Comparison of ENCODE assay signal across 26 cellular contexts in the genomic region with DNA sequence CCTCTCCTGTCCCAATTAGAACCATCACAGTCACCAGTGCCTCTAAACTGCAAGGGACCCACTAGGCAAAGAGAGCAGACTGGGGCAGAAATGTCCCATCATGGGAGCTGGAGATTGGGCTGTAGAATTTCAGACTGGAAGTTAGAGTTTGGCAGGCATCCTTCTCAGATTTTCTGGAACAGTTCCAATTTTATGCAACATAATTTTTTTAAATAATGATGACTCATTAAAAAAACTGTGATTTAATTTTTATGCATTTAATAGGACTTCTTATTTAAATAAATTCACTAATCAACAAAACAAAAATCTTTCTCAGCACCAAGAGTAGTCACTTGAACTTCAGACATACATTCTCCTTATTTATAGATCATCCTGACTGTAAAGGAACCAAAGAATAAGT.
DNase-seq lines count a peak whose midpoint lies in the region; ATAC-seq, FAIRE-seq and TF ChIP-seq lines count a peak whose summit lies in the region.
"Had no signal": no experiment of that assay in that cellular context is flagged by ENCODE, and none has a peak within 500 bp of the region (broad histone marks: within the 10 kb centered on the region; RNA-seq: fewer than 3 reads in every experiment).

No MANE protein-coding gene starts in this region.

- H3K4me3 ChIP-seq in GM23248 (no peak overlapping the region), K562 (no peak overlapping the region), endodermal cell (ENCODE audit: low read length) (peak overlapping the region; percentile 56), osteoblast (ENCODE audit: insufficient read depth, low read length) (no peak overlapping the region), Peyer's patch (no peak overlapping the region)
- H3K4me3 ChIP-seq: BLaER1 treated with 17β-estradiol and CSF1 and Interleukin-3, amounts not matched to agents 10 nM and 100 nM; SJSA1 had no signal

- intact Hi-C loops in K562 (cut with micrococcal nuclease) = no loop called here

- H3K27me3 ChIP-seq in GM23248 (replicated peaks; ENCODE audit: insufficient read depth) = no peaks in the 10 kb centered on the region
- H3K27me3 ChIP-seq in K562 (ENCODE audit: control insufficient read depth in 2 of 2, insufficient read depth in 2 of 2, low read length in 2 of 2) = no peaks in the 10 kb centered on the region
- no peaks in the 10 kb centered on the region for H3K27me3 ChIP-seq in endodermal cell (ENCODE audit: control insufficient read depth, insufficient read depth, low read length, poor library complexity, severe bottlenecking)
- H3K27me3 ChIP-seq in osteoblast (ENCODE audit: insufficient read depth, low read length) = no peaks in the 10 kb centered on the region
- no peaks in the 10 kb centered on the region for H3K27me3 ChIP-seq in Peyer's patch
- H3K27me3 ChIP-seq: BLaER1 treated with 17β-estradiol and CSF1 and Interleukin-3, amounts not matched to agents 10 nM and 100 nM; SJSA1 had no signal

- H3K9me3 ChIP-seq in GM23248 (ENCODE audit: low read depth) = no peaks in the 10 kb centered on the region
- no peaks in the 10 kb centered on the region; the same call in 1 of the 2 replicates for H3K9me3 ChIP-seq in K562 (replicated peaks; ENCODE audit: control insufficient read depth, insufficient read depth, low read depth, low read length)
- H3K9me3 ChIP-seq in endodermal cell (ENCODE audit: control insufficient read depth, low read length) = peaks cover 34% of the 10 kb centered on the region
- H3K9me3 ChIP-seq in osteoblast (ENCODE audit: low read depth, low read length) = no peaks in the 10 kb centered on the region
- H3K9me3 ChIP-seq in Peyer's patch = no peaks in the 10 kb centered on the region
- H3K9me3 ChIP-seq: SJSA1 had no signal

- no peaks in the 10 kb centered on the region for H4K20me1 ChIP-seq in GM23248 (ENCODE audit: insufficient read depth)
- H4K20me1 ChIP-seq in K562 (replicated peaks; ENCODE audit: control insufficient read depth, insufficient read depth, low read length) = no peaks in the 10 kb centered on the region
- H4K20me1 ChIP-seq in osteoblast (ENCODE audit: insufficient read depth, low read length) = no peaks in the 10 kb centered on the region
- H4K20me1 ChIP-seq: BLaER1 treated with 17β-estradiol and CSF1 and Interleukin-3, amounts not matched to agents 10 nM and 100 nM had no signal

- no peaks in the 10 kb centered on the region for H3K27me3 Mint-ChIP-seq in endodermal cell (ENCODE audit: insufficient read depth)

- DNase-seq in GM23248 (peak; percentile 11), K562 (ENCODE audit: extremely low read depth in 1 of 4, low spot score in 3 of 4) (no peak), endodermal cell (no peak), osteoblast (ENCODE audit: insufficient read length, low spot score, missing footprints) (peak; percentile 41), NCI-H2081 treated with DMSO at 0.1 percent for 48 hours (lab: John Stamatoyannopoulos, UW) (no peak), Peyer's patch (no peak)
- no peak for DNase-seq in effector CD4-positive, alpha-beta T cell
- DNase-seq: AML-193; CD4-positive, alpha-beta T cell; Kasumi-1; MV-4-11; NCI-H1105 treated with DMSO at 0.1 percent for 48 hours; NCI-H2029; NCI-H446 treated with DMSO at 0.1 percent for 48 hours; NCI-H526; NCI-H82; NK-92 treated with Interleukin-12 subunit alpha and Interleukin-12 subunit beta, amount 100 ng/mL, for 24 hours; PC-3; Right ventricle myocardium superior; RPMI8226 had no signal

- peaks cover 48% of the 10 kb centered on the region for H3K9me3 Mint-ChIP-seq in endodermal cell
- H3K9me3 Mint-ChIP-seq: CD4-positive, alpha-beta T cell had no signal

- H3K4me2 ChIP-seq in GM23248 (ENCODE audit: unreplicated experiment) (no peak overlapping the region), K562 (ENCODE audit: insufficient read depth, low read length) (no peak overlapping the region), osteoblast (ENCODE audit: insufficient read depth, low read length) (no peak overlapping the region)
- H3K4me2 ChIP-seq: BLaER1 treated with 17β-estradiol and CSF1 and Interleukin-3, amounts not matched to agents 10 nM and 100 nM had no signal

- ATAC-seq in K562 = no peak
- ATAC-seq: HCT116, PC-3 had no signal

- TF ChIP-seq RAD21 in K562 (CRISPR knock-in tag; conservative IDR thresholded peaks at IDR 0.05 in 1 of 2, IDR thresholded peaks at IDR 0.05 in 1 of 2) = no peak

- BruUV-seq in K562 (replicated peaks; lab: Mats Ljungman, UMichigan) = no TSS peak

- CTCF ChIA-PET in K562 (lab: Yijun Ruan, JAX; ENCODE audit: low intra/inter-chr PET ratio) = interaction anchor here (0.6 kb wide), 1 partner anchor 270 kb away, joined by 3 read pairs; no protein-coding TSS in a partner anchor

- POLR2A ChIA-PET in K562 (lab: Yijun Ruan, JAX) = interaction anchor here (1.1 to 1.4 kb wide), 2 partner anchors 9 to 33 kb away, joined by 3 read pairs; no protein-coding TSS in a partner anchor

- TF ChIP-seq EP300 in K562 (IDR thresholded peaks at IDR 0.05; ENCODE audit: low read length) = no peak

- H3F3A ChIP-seq in GM23248 (ENCODE audit: insufficient read depth) = no peaks in the 10 kb centered on the region

- no peaks in the 10 kb centered on the region for H3K36me3 ChIP-seq in GM23248 (ENCODE audit: low read depth)
- no peaks in the 10 kb centered on the region for H3K36me3 ChIP-seq in K562 (ENCODE audit: control insufficient read depth, insufficient read depth, low read length)
- H3K36me3 ChIP-seq in endodermal cell (ENCODE audit: control insufficient read depth, insufficient read depth, low read length) = no peaks in the 10 kb centered on the region
- no peaks in the 10 kb centered on the region for H3K36me3 ChIP-seq in osteoblast (ENCODE audit: insufficient read depth, low read length)
- no peaks in the 10 kb centered on the region for H3K36me3 ChIP-seq in Peyer's patch
- H3K36me3 ChIP-seq: BLaER1 treated with 17β-estradiol and CSF1 and Interleukin-3, amounts not matched to agents 10 nM and 100 nM; SJSA1 had no signal

- H3K36me3 Mint-ChIP-seq in endodermal cell (ENCODE audit: low read depth) = peaks cover 13% of the 10 kb centered on the region

- no peaks in the 10 kb centered on the region for H3K79me2 ChIP-seq in GM23248 (ENCODE audit: insufficient read depth)
- H3K79me2 ChIP-seq in K562 (ENCODE audit: control insufficient read depth, insufficient read depth, low read length) = no peaks in the 10 kb centered on the region
- H3K79me2 ChIP-seq in osteoblast (ENCODE audit: insufficient read depth, low read length) = no peaks in the 10 kb centered on the region

- no peak for TF ChIP-seq CTCF in K562 (IDR thresholded peaks at IDR 0.05 in 2 of 3, conservative IDR thresholded peaks at IDR 0.05 in 1 of 3; ENCODE audit: insufficient read depth in 2 of 3, low read depth in 1 of 3, low read length in 3 of 3)
- no peak for TF ChIP-seq CTCF in endodermal cell (conservative IDR thresholded peaks at IDR 0.05)
- TF ChIP-seq CTCF in osteoblast (IDR thresholded peaks at IDR 0.05; ENCODE audit: extremely low read depth, low read depth, low read length) = no peak
- TF ChIP-seq CTCF in Peyer's patch (IDR thresholded peaks at IDR 0.05) = no peak

- H3K27ac Mint-ChIP-seq in endodermal cell = no peak overlapping the region
- H3K27ac Mint-ChIP-seq: CD4-positive, alpha-beta T cell had no signal

- H3K27ac ChIP-seq in GM23248 (no peak overlapping the region), K562 (ENCODE audit: extremely low read depth, low read depth, low read length) (no peak overlapping the region), endodermal cell (ENCODE audit: low read depth, low read length) (no peak overlapping the region), osteoblast (ENCODE audit: low read depth, low read length) (no peak overlapping the region), Peyer's patch (no peak overlapping the region)
- H3K27ac ChIP-seq: BLaER1 treated with 17β-estradiol and CSF1 and Interleukin-3, amounts not matched to agents 10 nM and 100 nM; HL-60; SJSA1 had no signal

- no peaks in the 10 kb centered on the region for H3K9me1 ChIP-seq in K562 (ENCODE audit: control insufficient read depth, insufficient read depth, low read length)

- no peaks in the 10 kb centered on the region for H3K4me1 Mint-ChIP-seq in endodermal cell

- TF ChIP-seq POLR2A in K562 (conservative IDR thresholded peaks at IDR 0.05) = no peak
- TF ChIP-seq POLR2A in Peyer's patch (IDR thresholded peaks at IDR 0.05) = no peak

- FAIRE-seq in K562 (lab: Jason Lieb, UNC) = no peak
- FAIRE-seq: A204.1, D721Med had no signal

- H3K9me2 ChIP-seq in GM23248 (ENCODE audit: insufficient read depth) = no peaks in the 10 kb centered on the region

- no peak overlapping the region for H3K4me3 Mint-ChIP-seq in endodermal cell
- H3K4me3 Mint-ChIP-seq: CD4-positive, alpha-beta T cell had no signal

- H3K9ac ChIP-seq in GM23248 (no peak overlapping the region), K562 (ENCODE audit: insufficient read depth in 1 of 2, low read depth in 2 of 2, low read length in 2 of 2) (no peak overlapping the region), endodermal cell (ENCODE audit: extremely low read depth, low read length, poor library complexity, severe bottlenecking) (no peak overlapping the region)
- H3K9ac ChIP-seq: BLaER1 treated with 17β-estradiol and CSF1 and Interleukin-3, amounts not matched to agents 10 nM and 100 nM had no signal

- H2AFZ ChIP-seq in GM23248 (no peak overlapping the region), K562 (ENCODE audit: low read depth, low read length) (no peak overlapping the region), osteoblast (ENCODE audit: low read length) (no peak overlapping the region)

- in situ Hi-C loops in GM23248 (cut with MboI) (no loop called here), K562 (cut with MboI) (no loop called here)

- no peaks in the 10 kb centered on the region for H3K4me1 ChIP-seq in GM23248 (ENCODE audit: insufficient read depth)
- H3K4me1 ChIP-seq in K562 (replicated peaks in 1 of 2; ENCODE audit: control insufficient read depth in 2 of 2, insufficient read depth in 2 of 2, low read length in 2 of 2) = no peaks in the 10 kb centered on the region; a peak in 1 of 5 replicates
- H3K4me1 ChIP-seq in endodermal cell (ENCODE audit: control insufficient read depth, insufficient read depth, low read length) = peaks cover 3% of the 10 kb centered on the region
- H3K4me1 ChIP-seq in osteoblast (ENCODE audit: insufficient read depth, low read length) = no peaks in the 10 kb centered on the region
- no peaks in the 10 kb centered on the region for H3K4me1 ChIP-seq in Peyer's patch
- H3K4me1 ChIP-seq: BLaER1 treated with 17β-estradiol and CSF1 and Interleukin-3, amounts not matched to agents 10 nM and 100 nM; SJSA1 had no signal

TF ChIP-seq in K562, 482 proteins besides CTCF, POLR2A, EP300 and RAD21 (continues in another document):
- TF ChIP-seq RHOXF2B (CRISPR knock-in tag; conservative IDR thresholded peaks at IDR 0.05) (no peak), CCNT2 (IDR thresholded peaks at IDR 0.05; ENCODE audit: borderline replicate concordance, extremely low read depth, insufficient read length, low read depth, low read length) (no peak)

Comparison
In these comparisons a context has a peak if more than half of its experiments do, and no peak if none do; other contexts are left out.
1. DNase-seq: peak in GM23248 (single experiment) and osteoblast (single experiment); none in K562 (0 of 4), endodermal cell (single experiment), NCI-H2081 treated with DMSO at 0.1 percent for 48 hours (single experiment), effector CD4-positive, alpha-beta T cell (single experiment) and Peyer's patch (0 of 3).